ENCODE assay signal across 23 cellular contexts in the genomic region with DNA sequence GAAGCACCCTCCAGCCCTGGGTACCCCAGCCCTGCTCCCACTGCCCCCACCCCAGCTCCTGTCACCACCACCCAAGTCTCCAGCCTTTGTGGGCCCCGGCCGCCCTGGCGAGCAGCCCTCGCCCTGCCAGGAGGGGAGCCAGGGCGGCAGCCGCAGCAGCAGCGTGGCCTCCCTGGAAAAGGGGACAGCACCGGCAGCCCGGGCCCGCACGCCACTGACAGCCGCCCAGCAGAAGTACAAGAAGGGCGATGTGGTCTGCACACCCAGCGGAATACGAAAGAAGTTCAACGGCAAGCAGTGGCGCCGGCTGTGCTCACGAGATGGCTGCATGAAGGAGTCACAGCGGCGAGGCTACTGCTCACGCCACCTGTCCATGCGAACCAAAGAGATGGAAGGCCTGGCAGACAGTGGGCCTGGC. TPM values are rescaled to one million over a fixed set of nuclear protein-coding genes. Genes with fewer than 3 reads are reported as not detected.
"Had no signal": no experiment of that assay in that cellular context is flagged by ENCODE, and none has a peak within 500 bp of the region (broad histone marks: within the 10 kb centered on the region; RNA-seq: fewer than 3 reads in every experiment).

No MANE protein-coding gene starts in this region.

- H3K27me3 ChIP-seq: esophagus muscularis mucosa, tibial nerve, uterus had no signal

- H3K27ac ChIP-seq: uterus had no signal

- ATAC-seq: activated CD8-positive, alpha-beta memory T cell treated with anti-CD3 and anti-CD28 coated beads, Interleukin-2, amount 10 ng/mL, durations not matched to agents 7 days and 5 days; natural killer cell had no signal

- H3K9me3 ChIP-seq: esophagus muscularis mucosa, tibial nerve, uterus had no signal

- H3K36me3 ChIP-seq: uterus had no signal

- FAIRE-seq: endothelial cell of umbilical vein had no signal

- H3K36me3 Mint-ChIP-seq: natural killer cell had no signal

- DNase-seq: activated B cell treated with CpG ODN at 0.5 μM for 24 hours; activated CD4-positive, alpha-beta memory T cell treated with anti-CD3 and anti-CD28 coated beads for 36 hours; activated CD4-positive, alpha-beta T cell treated with anti-CD3 and anti-CD28 coated beads for 4 hours; activated CD8-positive, alpha-beta memory T cell treated with anti-CD3 and anti-CD28 coated beads, Interleukin-2, amount 10 ng/mL, durations not matched to agents 7 days and 5 days; activated gamma-delta T cell; anterior cingulate cortex; cortex of kidney; effector memory CD4-positive, alpha-beta T cell; immature natural killer cell; mesendoderm; stimulated activated CD4-positive, alpha-beta T cell treated with anti-CD3 and anti-CD28 coated beads, Interleukin-12 subunit alpha, Interleukin-12 subunit beta, amount 100 ng/mL, for 4 hours; stimulated activated CD4-positive, alpha-beta T cell treated with anti-CD3 and anti-CD28 coated beads, Interleukin-1b, Interleukin-23, amount 100 ng/mL, for 48 hours; stimulated activated naive CD4-positive, alpha-beta T cell treated with Interleukin-2 at 50 U/mL for 16 hours; T-helper 1 cell; T-helper 9 cell; uterus had no signal

- H3K9me3 Mint-ChIP-seq: activated B cell treated with CpG ODN at 0.5 μM for 24 hours; activated CD4-positive, alpha-beta memory T cell treated with anti-CD3 and anti-CD28 coated beads for 36 hours; activated T-cell treated with anti-CD3 and anti-CD28 coated beads, Interleukin-2, amount 50 U/mL, for 24 hours; brain; central memory CD8-positive, alpha-beta T cell; immature natural killer cell; natural killer cell had no signal

- H3K4me3 ChIP-seq: esophagus muscularis mucosa, tibial nerve, uterus had no signal

- H3K27ac Mint-ChIP-seq: activated B cell treated with CpG ODN at 0.5 μM for 24 hours; activated CD4-positive, alpha-beta memory T cell treated with anti-CD3 and anti-CD28 coated beads for 36 hours; activated CD8-positive, alpha-beta memory T cell treated with anti-CD3 and anti-CD28 coated beads, Interleukin-2, amount 10 ng/mL, durations not matched to agents 7 days and 5 days; activated T-cell treated with anti-CD3 and anti-CD28 coated beads, Interleukin-2, amount 50 U/mL, for 24 hours had no signal

- H3K4me3 Mint-ChIP-seq: activated B cell treated with CpG ODN at 0.5 μM for 24 hours; activated CD4-positive, alpha-beta memory T cell treated with anti-CD3 and anti-CD28 coated beads for 36 hours; activated CD8-positive, alpha-beta memory T cell treated with anti-CD3 and anti-CD28 coated beads, Interleukin-2, amount 10 ng/mL, durations not matched to agents 7 days and 5 days; activated T-cell treated with anti-CD3 and anti-CD28 coated beads, Interleukin-2, amount 50 U/mL, for 24 hours; brain; central memory CD8-positive, alpha-beta T cell; immature natural killer cell; natural killer cell had no signal

- H3K27me3 Mint-ChIP-seq: activated B cell treated with CpG ODN at 0.5 μM for 24 hours; activated CD4-positive, alpha-beta memory T cell treated with anti-CD3 and anti-CD28 coated beads for 36 hours; activated CD8-positive, alpha-beta memory T cell treated with anti-CD3 and anti-CD28 coated beads, Interleukin-2, amount 10 ng/mL, durations not matched to agents 7 days and 5 days; activated T-cell treated with anti-CD3 and anti-CD28 coated beads, Interleukin-2, amount 50 U/mL, for 24 hours; central memory CD8-positive, alpha-beta T cell had no signal

RNA-seq across cellular contexts. Expression of a gene that starts 28.9 kb away (rescaled TPM):
- total RNA-seq: natural killer cell had no signal
